Comparison of ENCODE assay signal across 10 cellular contexts in genomic region chr6:3887150-3887700, GRCh38. TPM values are rescaled to one million over a fixed set of nuclear protein-coding genes. Genes with fewer than 3 reads are reported as not detected.
A peak's percentile ranks its signal among the peaks of the same experiment; 100 is the strongest.
DNase-seq lines count a peak whose midpoint lies in the region; ATAC-seq and TF ChIP-seq lines count a peak whose summit lies in the region.
"Had no signal": no experiment of that assay in that cellular context is flagged by ENCODE, and none has a peak within 500 bp of the region (broad histone marks: within the 10 kb centered on the region; RNA-seq: fewer than 3 reads in every experiment).

No MANE protein-coding gene starts in this region.

- H3K9ac ChIP-seq in IMR-90 (ENCODE audit: low read depth, low read length): no peak overlapping the region

- POLR2A ChIA-PET in IMR-90 (lab: Charles Lee; ENCODE audit: unreplicated experiment): no interaction called here

- H4K5ac ChIP-seq in IMR-90 (ENCODE audit: low read depth, low read length): no peak overlapping the region

- H3K18ac ChIP-seq in IMR-90 (ENCODE audit: low read depth, low read length): no peak overlapping the region

- H3K4ac ChIP-seq in IMR-90 (ENCODE audit: low read depth, low read length): no peak overlapping the region

- no peak overlapping the region for H4K8ac ChIP-seq in IMR-90 (ENCODE audit: low read depth in 2 of 2, low read length in 2 of 2)

- no peaks in the 10 kb centered on the region for H3K9me1 ChIP-seq in IMR-90 (ENCODE audit: insufficient read depth, low read length)

- no peaks in the 10 kb centered on the region for H3K79me1 ChIP-seq in IMR-90 (ENCODE audit: low read depth in 1 of 2, low read length in 2 of 2)

- H3K4me3 ChIP-seq in IMR-90 (ENCODE audit: insufficient read depth, low read depth, low read length): no peak overlapping the region
- H3K4me3 ChIP-seq: SK-N-MC had no signal

- peaks cover 8% of the 10 kb centered on the region for H3K4me1 ChIP-seq in IMR-90 (ENCODE audit: control insufficient read depth, insufficient read depth, low read length)

- no peak overlapping the region for H3K23ac ChIP-seq in IMR-90 (ENCODE audit: low read depth, low read length)

- intact Hi-C loops in IMR-90 (cut with micrococcal nuclease): loop anchor here (1.0 kb wide), 3 partner anchors 139 to 608 kb away; no protein-coding TSS in a partner anchor

- 0 out of 2 replicates have a peak overlapping the region, but pooled peaks have one; percentile 23 for H2AK5ac ChIP-seq in IMR-90 (ENCODE audit: low read depth, low read length)

- no peak overlapping the region for H2BK5ac ChIP-seq in IMR-90 (ENCODE audit: low read depth, low read length, poor library complexity, severe bottlenecking)

- H3K27ac ChIP-seq in IMR-90 (ENCODE audit: insufficient read depth, low read length): no peak overlapping the region
- H3K27ac ChIP-seq: SK-N-MC had no signal

- H3K27me3 ChIP-seq in IMR-90 (ENCODE audit: control insufficient read depth, insufficient read depth, low read length): 0 out of 2 replicates have a peak, but pooled peaks cover 2% of the 10 kb centered on the region

- in situ Hi-C loops in IMR-90 (cut with MboI; ENCODE audit: low sequenced_read_pairs): loop anchor here (10.0 kb wide), 1 partner anchor 142 kb away; no protein-coding TSS in a partner anchor

- H3K56ac ChIP-seq in IMR-90 (ENCODE audit: extremely low read depth, insufficient read depth, low read length): no peak overlapping the region

- no peak for TF ChIP-seq POLR2A in IMR-90 (IDR thresholded peaks at IDR 0.05; ENCODE audit: low read depth, low read length)

- H4K91ac ChIP-seq in IMR-90 (ENCODE audit: insufficient read depth, low read depth, low read length): no peak overlapping the region

- no peak overlapping the region for H2AK9ac ChIP-seq in IMR-90 (replicated peaks; ENCODE audit: low read depth, low read length, poor library complexity)

- no peaks in the 10 kb centered on the region for H3K36me3 ChIP-seq in IMR-90 (ENCODE audit: control insufficient read depth, insufficient read depth, low read length)

- H2AFZ ChIP-seq in IMR-90 (replicated peaks; ENCODE audit: low read length, poor library complexity): no peak overlapping the region

- no peak overlapping the region for H3K14ac ChIP-seq in IMR-90 (replicated peaks; ENCODE audit: low read depth, low read length)

- TF ChIP-seq RAD21 in IMR-90 (IDR thresholded peaks at IDR 0.05; ENCODE audit: low read length): peak; percentile 74

- dilution Hi-C loops in IMR-90 (cut with HindIII; ENCODE audit: low sequenced_read_pairs, unreplicated experiment): no loop called here

- no peaks in the 10 kb centered on the region for H3K9me3 ChIP-seq in IMR-90 (ENCODE audit: control insufficient read depth, insufficient read depth, low read length)

- no peak overlapping the region for H3K4me2 ChIP-seq in IMR-90 (ENCODE audit: low read depth, low read length)

- CTCF ChIA-PET in IMR-90 (lab: Yijun Ruan, JAX): interaction anchor here (1.2 to 1.4 kb wide), 3 partner anchors 91 to 139 kb away, joined by 3 to 6 read pairs (median 5); no protein-coding TSS in a partner anchor

- 86% methylated on average over 1 of the region's 9 CpGs; no CpG with 5 or more reads in 1 of the 2 experiments for WGBS in IMR-90 (ENCODE audit: extremely low coverage in 2 of 2, insufficient read length in 1 of 2), 2 experiments

- H2BK15ac ChIP-seq in IMR-90 (ENCODE audit: low read depth, low read length): no peak overlapping the region

- 0 out of 2 replicates have a peak, but pooled peaks have one; percentile 35 for ATAC-seq in IMR-90 (ENCODE audit: low read depth)
- no peak for ATAC-seq in HG03354 (IDR thresholded peaks at IDR 0.05; ENCODE audit: poor library complexity, severe bottlenecking, unreplicated experiment)
- no peak for ATAC-seq in HG02610 (IDR thresholded peaks at IDR 0.05; ENCODE audit: unreplicated experiment)
- no peak for ATAC-seq in GM21367 (IDR thresholded peaks at IDR 0.05; ENCODE audit: unreplicated experiment)
- ATAC-seq: activated naive CD8-positive, alpha-beta T cell treated with anti-CD3 and anti-CD28 coated beads, Interleukin-2, amount 50 U/mL, for 24 hours had no signal

- peak; percentile 64 for TF ChIP-seq CTCF in IMR-90 (conservative IDR thresholded peaks at IDR 0.05; ENCODE audit: low read depth, low read length)

- no peaks in the 10 kb centered on the region; the same call in 1 of the 2 replicates for H4K20me1 ChIP-seq in IMR-90 (ENCODE audit: insufficient read depth, low read length)

- no peak overlapping the region for H2BK120ac ChIP-seq in IMR-90 (ENCODE audit: low read depth, low read length)

- 0 out of 2 replicates have a peak overlapping the region, but pooled peaks have one; percentile 37 for H2BK20ac ChIP-seq in IMR-90 (ENCODE audit: low read depth, low read length)

- DNase-seq in AG08396 (ENCODE audit: low spot score): peak; percentile 43
- peak; percentile 54 for DNase-seq in IMR-90
- DNase-seq in dermis blood vessel endothelial cell: peak; percentile 84
- peak; percentile 71 to 92 for DNase-seq in lung microvascular endothelial cell (ENCODE audit: low read depth in 2 of 2)
- DNase-seq in mucosa of gallbladder (ENCODE audit: low spot score): no peak
- DNase-seq: activated naive CD8-positive, alpha-beta T cell treated with anti-CD3 and anti-CD28 coated beads, Interleukin-2, amount 50 U/mL, for 24 hours had no signal

- no TSS peak for BruUV-seq in IMR-90 (replicated peaks; lab: Mats Ljungman, UMichigan)

TF ChIP-seq in IMR-90, 13 proteins besides CTCF, POLR2A, EP300 and RAD21:
- TF ChIP-seq SMC3 (IDR thresholded peaks at IDR 0.05; ENCODE audit: low read depth, low read length) (peak; percentile 80), CEBPB (IDR thresholded peaks at IDR 0.05; ENCODE audit: low read depth, low read length) (no peak), RFX5 (IDR thresholded peaks at IDR 0.05; ENCODE audit: low read depth, low read length) (no peak), USF2 (IDR thresholded peaks at IDR 0.05; ENCODE audit: low read depth, low read length) (no peak), RCOR1 (IDR thresholded peaks at IDR 0.05; ENCODE audit: insufficient replicate concordance, low read length) (no peak), MAZ (IDR thresholded peaks at IDR 0.05; ENCODE audit: borderline replicate concordance, low read depth, low read length) (no peak)

RNA-seq across cellular contexts. Expression of gene FAM50B, which starts 38.1 kb away (rescaled TPM):
- 3.9 and 4.1 TPM in 2 replicates for total RNA-seq in IMR-90 (2012; rRNA removed)
- 7.4 and 8.0 TPM in 2 replicates for polyA plus RNA-seq in IMR-90 (2012; rRNA removed)
- polyA plus RNA-seq in IMR-90 (2012; cell fraction: cytosol; rRNA removed): 6.4 and 11.4 TPM in 2 replicates
- 3.2 and 5.5 TPM in 2 replicates for polyA plus RNA-seq in IMR-90 (2012; cell fraction: nucleus; rRNA removed; ENCODE audit: low replicate concordance)
- 8.6 and 10.0 TPM in 2 replicates for total RNA-seq in dermis blood vessel endothelial cell
- 4.8 and 7.5 TPM in 2 replicates for total RNA-seq in lung microvascular endothelial cell
- total RNA-seq in mucosa of gallbladder: 24.8 TPM
